11 cellular contexts compared by ENCODE assay signal in genomic region chrX:94400488-94400887, GRCh38.
DNase-seq lines count a peak whose midpoint lies in the region; ATAC-seq, FAIRE-seq and TF ChIP-seq lines count a peak whose summit lies in the region.
"Had no signal": no experiment of that assay in that cellular context is flagged by ENCODE, and none has a peak within 500 bp of the region (broad histone marks: within the 10 kb centered on the region; RNA-seq: fewer than 3 reads in every experiment).

No MANE protein-coding gene starts in this region.

- no peaks in the 10 kb centered on the region for H3K36me3 ChIP-seq in bronchial epithelial cell (ENCODE audit: control insufficient read depth, insufficient read depth, low read length)
- no peaks in the 10 kb centered on the region for H3K36me3 ChIP-seq in effector memory CD4-positive, alpha-beta T cell (ENCODE audit: control insufficient read depth, insufficient read depth, low read length)

- H3K4me3 ChIP-seq in bronchial epithelial cell (ENCODE audit: low read depth, low read length) = no peak overlapping the region
- H3K4me3 ChIP-seq in effector memory CD4-positive, alpha-beta T cell (ENCODE audit: insufficient read depth, low read depth, low read length, poor library complexity, severe bottlenecking) = no peak overlapping the region

- no peaks in the 10 kb centered on the region for H3K4me1 ChIP-seq in effector memory CD4-positive, alpha-beta T cell (ENCODE audit: control insufficient read depth, insufficient read depth, low read length, poor library complexity, severe bottlenecking)

- no peak overlapping the region for H3K27ac ChIP-seq in effector memory CD4-positive, alpha-beta T cell (ENCODE audit: insufficient read depth, low read length, poor library complexity, severe bottlenecking)

- DNase-seq in DMS53 (lab: John Stamatoyannopoulos, UW) = peak; percentile 79
- peak; percentile 95 for DNase-seq in bronchial epithelial cell (ENCODE audit: low read depth)
- no peak for DNase-seq in effector memory CD4-positive, alpha-beta T cell
- no peak for DNase-seq in stimulated activated naive CD4-positive, alpha-beta T cell treated with Interleukin-2 at 50 U/mL for 16 hours (lab: John Stamatoyannopoulos, UW)
- DNase-seq: ACHN; NCI-H2171 treated with DMSO at 0.1 percent for 48 hours; stimulated activated naive B cell treated with anti-CD40 and anti-IgM and Interleukin-4, amounts not matched to agents 10 μg/mL and 1 μg/mL and 100 μg/mL, for 72 hours had no signal

- peak; percentile 98 for FAIRE-seq in bronchial epithelial cell (lab: Jason Lieb, UNC)

- ATAC-seq in GM19397 (IDR thresholded peaks at IDR 0.05; ENCODE audit: unreplicated experiment) = peak; percentile 64
- peak; percentile 65 for ATAC-seq in HG03060 (IDR thresholded peaks at IDR 0.05; ENCODE audit: low read depth, unreplicated experiment)
- no peak for ATAC-seq in GM21423 (IDR thresholded peaks at IDR 0.05; ENCODE audit: unreplicated experiment)
- no peak for ATAC-seq in HG02678 (IDR thresholded peaks at IDR 0.05; ENCODE audit: unreplicated experiment)
- ATAC-seq: stimulated activated naive B cell treated with anti-CD40 and anti-IgM and Interleukin-4, amounts not matched to agents 10 μg/mL and 1 μg/mL and 100 μg/mL, for 72 hours had no signal

- no peaks in the 10 kb centered on the region for H3K9me3 ChIP-seq in effector memory CD4-positive, alpha-beta T cell (ENCODE audit: control insufficient read depth, low read length)

- no peaks in the 10 kb centered on the region for H3K27me3 ChIP-seq in bronchial epithelial cell (ENCODE audit: control insufficient read depth, insufficient read depth, low read length)
- no peaks in the 10 kb centered on the region for H3K27me3 ChIP-seq in effector memory CD4-positive, alpha-beta T cell (replicated peaks; ENCODE audit: control insufficient read depth, insufficient read depth, low read length, poor library complexity, severe bottlenecking)

- TF ChIP-seq CTCF in bronchial epithelial cell (IDR thresholded peaks at IDR 0.05; ENCODE audit: insufficient read depth, low read length, severe bottlenecking) = no peak

Comparison
In these comparisons a context has a peak if more than half of its experiments do, and no peak if none do; other contexts are left out.
1. DNase-seq: peak in DMS53 (single experiment) and bronchial epithelial cell (single experiment); none in effector memory CD4-positive, alpha-beta T cell (0 of 3) and stimulated activated naive CD4-positive, alpha-beta T cell treated with Interleukin-2 at 50 U/mL for 16 hours (single experiment).
2. ATAC-seq: peak in GM19397 (single experiment) and HG03060 (single experiment); none in GM21423 (single experiment) and HG02678 (single experiment).